Comparison of ENCODE assay signal across 12 cellular contexts in the genomic region with DNA sequence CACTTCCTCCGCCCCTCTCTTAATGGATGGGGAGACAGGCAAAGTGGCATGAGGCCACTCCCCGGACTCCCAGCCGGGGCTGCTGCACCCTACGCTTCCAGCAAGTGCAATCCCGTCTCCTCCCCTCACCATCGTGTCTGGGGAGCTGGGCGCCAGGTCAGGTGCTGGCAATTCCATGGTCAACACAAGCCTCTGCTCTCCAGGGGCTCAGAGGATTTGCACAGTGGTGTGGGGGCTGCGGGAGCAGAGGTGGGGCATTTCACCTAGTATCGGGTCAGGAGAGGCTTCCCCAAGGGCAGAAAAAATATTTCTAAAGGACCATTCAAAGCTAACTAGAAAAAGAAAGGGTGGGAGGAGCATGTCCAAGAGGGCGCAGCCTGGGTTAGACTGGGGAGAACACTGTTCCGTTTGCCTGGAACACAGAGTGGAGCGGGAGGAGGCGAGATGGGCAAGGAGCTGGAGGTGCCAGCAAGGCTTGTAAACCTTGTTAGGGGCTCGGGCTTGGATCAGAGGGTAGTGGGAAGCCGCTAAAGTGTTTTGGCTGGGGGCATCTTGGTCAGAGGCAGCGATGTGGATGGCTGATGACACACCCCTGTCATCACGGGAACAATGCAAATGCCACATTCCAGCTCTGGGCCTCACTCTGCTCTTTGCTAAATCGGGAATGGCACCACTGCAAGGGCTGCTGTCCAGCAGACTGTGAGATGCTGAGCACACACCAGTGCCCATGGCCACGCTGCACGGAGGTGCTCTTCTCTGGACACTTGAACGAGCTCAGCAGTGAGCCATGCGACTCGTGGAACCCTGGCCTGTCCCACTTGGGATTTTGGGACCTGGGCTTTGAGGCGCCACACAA.
A peak's percentile ranks its signal among the peaks of the same experiment; 100 is the strongest.
DNase-seq lines count a peak whose midpoint lies in the region; ATAC-seq and TF ChIP-seq lines count a peak whose summit lies in the region.
"Had no signal": no experiment of that assay in that cellular context is flagged by ENCODE, and none has a peak within 500 bp of the region (broad histone marks: within the 10 kb centered on the region; RNA-seq: fewer than 3 reads in every experiment).

No MANE protein-coding gene starts in this region.

- peaks cover 30% of the 10 kb centered on the region for H3K4me1 Mint-ChIP-seq in nephron progenitor cell
- H3K4me1 Mint-ChIP-seq: B cell had no signal

- peaks cover 34% of the 10 kb centered on the region for H3K36me3 Mint-ChIP-seq in nephron progenitor cell (ENCODE audit: low read depth)

- H3K27ac Mint-ChIP-seq in nephron progenitor cell = peak overlapping the region; percentile 97
- H3K27ac Mint-ChIP-seq: B cell had no signal

- ATAC-seq in HG02938 (IDR thresholded peaks at IDR 0.05; ENCODE audit: unreplicated experiment) (no peak), HG03442 (IDR thresholded peaks at IDR 0.05; ENCODE audit: unreplicated experiment) (no peak)

- TF ChIP-seq CTCF in nephron progenitor cell (IDR thresholded peaks at IDR 0.05) = no peak

- no peak for TF ChIP-seq RAD21 in Ishikawa (IDR thresholded peaks at IDR 0.05; ENCODE audit: low read depth)

- no peak overlapping the region for H3K4me3 Mint-ChIP-seq in nephron progenitor cell
- H3K4me3 Mint-ChIP-seq: B cell had no signal

- intact Hi-C loops in cardiac septum (cut with DNase I) = no loop called here

- TF ChIP-seq EP300 in Ishikawa (IDR thresholded peaks at IDR 0.05; ENCODE audit: borderline replicate concordance) = no peak

- H3K9me3 Mint-ChIP-seq in nephron progenitor cell = no peaks in the 10 kb centered on the region

- DNase-seq in COLO668 (lab: John Stamatoyannopoulos, UW; ENCODE audit: unreplicated experiment) (peak; percentile 93), cardiac septum (ENCODE audit: low spot score) (peak; percentile 74), nephron progenitor cell (no peak), NK-92 (lab: John Stamatoyannopoulos, UW; ENCODE audit: unreplicated experiment) (no peak), GDM1 (lab: John Stamatoyannopoulos, UW) (no peak)
- DNase-seq: activated CD8-positive, alpha-beta memory T cell treated with anti-CD3 and anti-CD28 coated beads for 24 hours; activated naive CD4-positive, alpha-beta T cell; effector memory CD4-positive, alpha-beta T cell had no signal

- H3K27me3 Mint-ChIP-seq in nephron progenitor cell (ENCODE audit: low read depth, poor library complexity) = no peaks in the 10 kb centered on the region
- H3K27me3 Mint-ChIP-seq: B cell had no signal

TF ChIP-seq in Ishikawa, 13 proteins besides CTCF, POLR2A, EP300 and RAD21:
- TF ChIP-seq, protein P1, sequence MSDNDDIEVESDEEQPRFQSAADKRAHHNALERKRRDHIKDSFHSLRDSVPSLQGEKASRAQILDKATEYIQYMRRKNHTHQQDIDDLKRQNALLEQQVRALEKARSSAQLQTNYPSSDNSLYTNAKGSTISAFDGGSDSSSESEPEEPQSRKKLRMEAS (IDR thresholded peaks at IDR 0.05) = no peak
- TF ChIP-seq TCF12 (IDR thresholded peaks at IDR 0.05; ENCODE audit: low read depth) = no peak
- no peak for TF ChIP-seq FOXM1 (IDR thresholded peaks at IDR 0.05; ENCODE audit: borderline replicate concordance, low read depth)
- no peak for TF ChIP-seq TEAD4 (IDR thresholded peaks at IDR 0.05)
- TF ChIP-seq CEBPB (IDR thresholded peaks at IDR 0.05) = no peak
- TF ChIP-seq NFIC (IDR thresholded peaks at IDR 0.05) = no peak
- TF ChIP-seq, protein P2, sequence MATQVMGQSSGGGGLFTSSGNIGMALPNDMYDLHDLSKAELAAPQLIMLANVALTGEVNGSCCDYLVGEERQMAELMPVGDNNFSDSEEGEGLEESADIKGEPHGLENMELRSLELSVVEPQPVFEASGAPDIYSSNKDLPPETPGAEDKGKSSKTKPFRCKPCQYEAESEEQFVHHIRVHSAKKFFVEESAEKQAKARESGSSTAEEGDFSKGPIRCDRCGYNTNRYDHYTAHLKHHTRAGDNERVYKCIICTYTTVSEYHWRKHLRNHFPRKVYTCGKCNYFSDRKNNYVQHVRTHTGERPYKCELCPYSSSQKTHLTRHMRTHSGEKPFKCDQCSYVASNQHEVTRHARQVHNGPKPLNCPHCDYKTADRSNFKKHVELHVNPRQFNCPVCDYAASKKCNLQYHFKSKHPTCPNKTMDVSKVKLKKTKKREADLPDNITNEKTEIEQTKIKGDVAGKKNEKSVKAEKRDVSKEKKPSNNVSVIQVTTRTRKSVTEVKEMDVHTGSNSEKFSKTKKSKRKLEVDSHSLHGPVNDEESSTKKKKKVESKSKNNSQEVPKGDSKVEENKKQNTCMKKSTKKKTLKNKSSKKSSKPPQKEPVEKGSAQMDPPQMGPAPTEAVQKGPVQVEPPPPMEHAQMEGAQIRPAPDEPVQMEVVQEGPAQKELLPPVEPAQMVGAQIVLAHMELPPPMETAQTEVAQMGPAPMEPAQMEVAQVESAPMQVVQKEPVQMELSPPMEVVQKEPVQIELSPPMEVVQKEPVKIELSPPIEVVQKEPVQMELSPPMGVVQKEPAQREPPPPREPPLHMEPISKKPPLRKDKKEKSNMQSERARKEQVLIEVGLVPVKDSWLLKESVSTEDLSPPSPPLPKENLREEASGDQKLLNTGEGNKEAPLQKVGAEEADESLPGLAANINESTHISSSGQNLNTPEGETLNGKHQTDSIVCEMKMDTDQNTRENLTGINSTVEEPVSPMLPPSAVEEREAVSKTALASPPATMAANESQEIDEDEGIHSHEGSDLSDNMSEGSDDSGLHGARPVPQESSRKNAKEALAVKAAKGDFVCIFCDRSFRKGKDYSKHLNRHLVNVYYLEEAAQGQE (IDR thresholded peaks at IDR 0.05; ENCODE audit: low read depth) = peak; percentile 56; the same call in 1 of the 2 replicates
TF ChIP-seq in Ishikawa: peak in this region for 1.

Comparison
In these comparisons a context has a peak if more than half of its experiments do, and no peak if none do; other contexts are left out.
1. DNase-seq: peak in COLO668 (single experiment) and cardiac septum (single experiment); none in nephron progenitor cell (single experiment), NK-92 (single experiment) and GDM1 (single experiment).